ENCODE assay signal across 24 cellular contexts in genomic region chr6:30696432-30696831, GRCh38. TPM values are rescaled to one million over a fixed set of nuclear protein-coding genes. Genes with fewer than 3 reads are reported as not detected.
A peak's percentile ranks its signal among the peaks of the same experiment; 100 is the strongest.
DNase-seq lines count a peak whose midpoint lies in the region; ATAC-seq and TF ChIP-seq lines count a peak whose summit lies in the region.
"Had no signal": no experiment of that assay in that cellular context is flagged by ENCODE, and none has a peak within 500 bp of the region (broad histone marks: within the 10 kb centered on the region; RNA-seq: fewer than 3 reads in every experiment).

No MANE protein-coding gene starts in this region.

- H3K4me3 ChIP-seq in HEK293 (ENCODE audit: low read depth, low read length) (no peak overlapping the region), gastroesophageal sphincter (no peak overlapping the region), H7 (ENCODE audit: insufficient read depth, low read depth, low read length) (no peak overlapping the region)
- H3K4me3 ChIP-seq: A549; BLaER1 treated with 17β-estradiol and CSF1 and Interleukin-3, amounts not matched to agents 10 nM and 100 nM; GM12878; GM23338; HAP-1 had no signal

- H3K9me3 Mint-ChIP-seq in endothelial cell (ENCODE audit: unreplicated experiment): no peaks in the 10 kb centered on the region
- H3K9me3 Mint-ChIP-seq: CD14-positive monocyte; CD4-positive, alpha-beta T cell; CD8-positive, alpha-beta memory T cell; GM23338 had no signal

- H3K4me1 Mint-ChIP-seq in endothelial cell (ENCODE audit: unreplicated experiment): peaks cover 8% of the 10 kb centered on the region

- H3K27me3 ChIP-seq in gastroesophageal sphincter (no peaks in the 10 kb centered on the region), H7 (ENCODE audit: control insufficient read depth, insufficient read depth, low read length) (no peaks in the 10 kb centered on the region)
- H3K27me3 ChIP-seq: BE2C; BLaER1 treated with 17β-estradiol and CSF1 and Interleukin-3, amounts not matched to agents 10 nM and 100 nM had no signal

- H3K36me3 Mint-ChIP-seq in endothelial cell (ENCODE audit: low read depth, unreplicated experiment): no peaks in the 10 kb centered on the region
- H3K36me3 Mint-ChIP-seq: CD14-positive monocyte had no signal

- H3K27me3 Mint-ChIP-seq in endothelial cell (ENCODE audit: unreplicated experiment): peaks cover 1% of the 10 kb centered on the region
- H3K27me3 Mint-ChIP-seq: CD4-positive, alpha-beta T cell; CD8-positive, alpha-beta memory T cell had no signal

- no peak overlapping the region for H3K4me3 Mint-ChIP-seq in endothelial cell (ENCODE audit: unreplicated experiment)
- H3K4me3 Mint-ChIP-seq: CD14-positive monocyte; CD4-positive, alpha-beta T cell; CD8-positive, alpha-beta memory T cell; GM23338 had no signal

- peak overlapping the region; percentile 57 for H3K27ac Mint-ChIP-seq in endothelial cell (ENCODE audit: unreplicated experiment)
- H3K27ac Mint-ChIP-seq: CD4-positive, alpha-beta T cell; CD8-positive, alpha-beta memory T cell; GM23338 had no signal

- intact Hi-C loops in posterior vena cava (cut with DNase I): no loop called here

- DNase-seq in RWPE1 (ENCODE audit: low spot score) (no peak), endothelial cell (ENCODE audit: low spot score) (no peak), posterior vena cava (ENCODE audit: low spot score) (peak; percentile 1), H7 (no peak)
- DNase-seq: 8988T; ACHN; AML-193; BE2C; CD4-positive, alpha-beta T cell; CD8-positive, alpha-beta memory T cell; DMS 273 treated with DMSO at 0.1 percent for 48 hours; DMS79; EL; GDM1 had no signal

- no peak for TF ChIP-seq POLR2A in gastroesophageal sphincter (IDR thresholded peaks at IDR 0.05)

- CTCF ChIA-PET in HEK293 (lab: Yijun Ruan, JAX) (interaction anchor here (0.6 to 1.1 kb wide), 3 partner anchors 18 to 160 kb away, joined by 3 read pairs; no protein-coding TSS in a partner anchor), RWPE1 (lab: Yijun Ruan, JAX) (no interaction called here)

- no peak for TF ChIP-seq EP300 in gastroesophageal sphincter (IDR thresholded peaks at IDR 0.05)

- POLR2A ChIA-PET in HEK293 (lab: Yijun Ruan, JAX): interaction anchor here (0.9 to 14.5 kb wide), 6 partner anchors 8 to 24 kb away, joined by 6 to 235 read pairs (median 10); partner anchors contain the start of genes MDC1 and TUBB
- POLR2A ChIA-PET in RWPE1 (lab: Yijun Ruan, JAX; ENCODE audit: low non-redundant PET): no interaction called here

- no peak for ATAC-seq in HG03097 (IDR thresholded peaks at IDR 0.05; ENCODE audit: low FRiP score, unreplicated experiment)
- no peak for ATAC-seq in gastroesophageal sphincter
- no peak for ATAC-seq in HG03045 (IDR thresholded peaks at IDR 0.05; ENCODE audit: unreplicated experiment)
- ATAC-seq: A549, GM12878, GM23338 had no signal

- TF ChIP-seq CTCF in HEK293 (tag by site-specific recombination; IDR thresholded peaks at IDR 0.05) (no peak), RWPE1 (conservative IDR thresholded peaks at IDR 0.05; ENCODE audit: low read depth) (no peak), endothelial cell (IDR thresholded peaks at IDR 0.05; ENCODE audit: unreplicated experiment) (no peak), gastroesophageal sphincter (IDR thresholded peaks at IDR 0.05) (no peak)

- H3K4me1 ChIP-seq in HEK293 (ENCODE audit: control insufficient read depth, insufficient read depth, low read length) (0 out of 2 replicates have a peak, but pooled peaks cover 1% of the 10 kb centered on the region), gastroesophageal sphincter (peaks cover 0 to 3% (median under 1%) of the 10 kb centered on the region in 3 donors)
- H3K4me1 ChIP-seq: BE2C had no signal

- H3K9me3 ChIP-seq in HEK293 (ENCODE audit: control insufficient read depth, insufficient read depth, low read depth, low read length) (no peaks in the 10 kb centered on the region), gastroesophageal sphincter (no peaks in the 10 kb centered on the region)
- H3K9me3 ChIP-seq: A549; BE2C; BLaER1 treated with 17β-estradiol and CSF1 and Interleukin-3, amounts not matched to agents 10 nM and 100 nM; HAP-1 had no signal

- H3K27ac ChIP-seq in HEK293 (ENCODE audit: extremely low read depth, low read depth, low read length) (no peak overlapping the region), RWPE1 (peak overlapping the region; percentile 97), gastroesophageal sphincter (no peak overlapping the region)
- H3K27ac ChIP-seq: BLaER1 treated with 17β-estradiol and CSF1 and Interleukin-3, amounts not matched to agents 10 nM and 100 nM had no signal

- H3K36me3 ChIP-seq in HEK293 (ENCODE audit: control insufficient read depth in 2 of 2, insufficient read depth in 1 of 2, low read length in 2 of 2) (peaks cover 10 to 25% of the 10 kb centered on the region in 2 experiments), gastroesophageal sphincter (peaks cover 0 to 24% of the 10 kb centered on the region in 2 donors), H7 (replicated peaks; ENCODE audit: control insufficient read depth, insufficient read depth, low read length) (peaks cover 3% of the 10 kb centered on the region; the same call in 1 of the 2 replicates)
- H3K36me3 ChIP-seq: BE2C had no signal

- 92 to 100% methylated on average over 4 to 5 of the region's 5 CpGs for WGBS in gastroesophageal sphincter (ENCODE audit: low coverage in 1 of 2), 2 donors

TF ChIP-seq in HEK293, 187 proteins besides CTCF, POLR2A, EP300 and RAD21:
- TF ChIP-seq ZNF140 (tag by site-specific recombination; IDR thresholded peaks at IDR 0.05) (peak; percentile 96), EGR2 (tag by site-specific recombination; IDR thresholded peaks at IDR 0.05; ENCODE audit: low read depth) (no peak), ZNF138 (tag by site-specific recombination; IDR thresholded peaks at IDR 0.05; ENCODE audit: borderline replicate concordance) (no peak)

RNA-seq across cellular contexts. Expression of gene NRM, which starts 5.6 kb away (rescaled TPM):
- total RNA-seq in endothelial cell (ENCODE audit: unreplicated experiment) (26.0 TPM), posterior vena cava (10 to 100 TPM; 14.6 to 15.5 TPM), gastroesophageal sphincter (1 to 10 TPM; 3.0 to 8.2 (median 6.0) TPM)
- total RNA-seq in H7 (2014; rRNA removed; shearing (Covaris generic)): 20.7 and 23.8 TPM in 2 replicates

RNA-seq across cellular contexts. Expression of gene PPP1R18, which starts 10.0 kb away (rescaled TPM):
- total RNA-seq in endothelial cell (ENCODE audit: unreplicated experiment) (285 TPM), posterior vena cava (100 to 1,000 TPM in 1 of 2 donors, 10 to 100 TPM in 1; 70.0 to 111 TPM), gastroesophageal sphincter (10 to 100 TPM; 45.3 to 65.8 (median 56.6) TPM)
- total RNA-seq in H7 (2014; rRNA removed; shearing (Covaris generic)): 48.2 and 55.7 TPM in 2 replicates

RNA-seq across cellular contexts. Expression of gene MDC1, which starts 20.6 kb away (rescaled TPM):
- total RNA-seq in endothelial cell (ENCODE audit: unreplicated experiment): 51.7 TPM
- total RNA-seq in posterior vena cava: 10 to 100 TPM; 24.4 to 25.0 TPM
- 10 to 100 TPM in 3 of 4 donors, 1 to 10 TPM in 1; 9.8 to 16.7 (median 13.1) TPM for total RNA-seq in gastroesophageal sphincter
- total RNA-seq in H7 (2014; rRNA removed; shearing (Covaris generic)): 25.5 and 29.1 TPM in 2 replicates

RNA-seq across cellular contexts. Expression of gene DHX16, which starts 23.6 kb away (rescaled TPM):
- total RNA-seq in endothelial cell (ENCODE audit: unreplicated experiment): 38.5 TPM
- 10 to 100 TPM; 17.6 to 22.5 TPM for total RNA-seq in posterior vena cava
- total RNA-seq in gastroesophageal sphincter: 10 to 100 TPM; 25.8 to 36.2 (median 31.4) TPM
- 39.2 and 45.3 TPM in 2 replicates for total RNA-seq in H7 (2014; rRNA removed; shearing (Covaris generic))

RNA-seq across cellular contexts. Expression of gene TUBB, which starts 23.7 kb away (rescaled TPM):
- total RNA-seq in endothelial cell (ENCODE audit: unreplicated experiment) (1,094 TPM), posterior vena cava (100 to 1,000 TPM; 342 to 378 TPM), gastroesophageal sphincter (100 to 1,000 TPM; 184 to 351 (median 236) TPM)
- 1,911 and 2,101 TPM in 2 replicates for total RNA-seq in H7 (2014; rRNA removed; shearing (Covaris generic))
